Comparison of ENCODE assay signal across 7 cellular contexts in the genomic region with DNA sequence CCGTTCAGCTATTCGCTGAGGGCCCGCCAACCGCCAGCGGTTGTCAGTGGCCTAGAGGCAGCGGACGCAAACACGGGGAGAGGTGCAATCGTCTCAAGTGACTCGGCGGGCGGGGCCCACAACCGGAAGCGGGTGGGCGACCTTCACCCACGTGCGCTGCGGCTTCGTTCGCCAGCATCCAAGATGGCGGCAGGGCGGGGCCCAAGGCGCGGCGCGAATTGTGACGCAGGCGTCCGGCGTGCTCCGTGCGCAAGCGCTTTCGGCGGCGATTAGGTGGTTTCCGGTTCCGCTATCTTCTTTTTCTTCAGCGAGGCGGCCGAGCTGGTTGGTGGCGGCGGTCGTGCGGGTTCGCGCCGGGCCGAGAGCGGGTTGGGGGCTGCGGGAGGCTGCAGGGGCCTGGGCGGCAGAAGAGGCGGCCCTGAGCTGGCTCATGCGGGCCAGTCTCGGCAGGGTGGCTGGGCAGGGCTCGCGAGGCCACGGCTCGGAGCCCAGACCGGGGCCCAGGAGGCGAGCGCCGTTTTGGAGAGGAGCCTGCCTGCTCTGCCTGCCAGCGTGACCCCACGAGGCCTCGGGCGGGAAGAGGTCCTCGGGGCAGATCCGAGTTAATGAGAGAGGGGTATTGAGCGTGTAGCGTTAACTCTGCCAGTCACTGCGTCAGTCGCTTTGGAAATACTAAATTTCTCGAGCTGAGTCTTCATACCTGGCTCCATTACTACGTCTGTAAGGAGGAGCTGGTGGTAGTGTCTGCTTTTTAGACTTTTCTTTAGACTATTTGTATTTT.
A peak's percentile ranks its signal among the peaks of the same experiment; 100 is the strongest.
DNase-seq lines count a peak whose midpoint lies in the region; ATAC-seq, FAIRE-seq and TF ChIP-seq lines count a peak whose summit lies in the region.

A gene (plus strand): TSS at position 294 of the 781 bp plus-strand sequence. CDS start 1,444 bp downstream, outside the sequence.

- peak; percentile 83 for DNase-seq in GM18507 (ENCODE audit: extremely low spot score, insufficient read length, low read depth)
- peak; percentile 97 to 98 for DNase-seq in NCI-H2081 (lab: John Stamatoyannopoulos, UW)
- peak; percentile 96 for DNase-seq in T1000 (lab: John Stamatoyannopoulos, UW)
- peak; percentile 99 for DNase-seq in astrocyte of the hippocampus (ENCODE audit: low read depth, low spot score)
- peak; percentile 94 for DNase-seq in hepatic stellate cell (ENCODE audit: low spot score)
- DNase-seq in retinal pigment epithelial cell (ENCODE audit: low read depth), result peak; percentile 87

- FAIRE-seq in GM18507 (lab: Jason Lieb, UNC), result peak; percentile 98

- ATAC-seq in HG02981 (IDR thresholded peaks at IDR 0.05; ENCODE audit: unreplicated experiment), result peak; percentile 92

- H3K4me3 ChIP-seq in retinal pigment epithelial cell (ENCODE audit: low read length), result peak within 1 kb of the TSS; percentile 98

- TF ChIP-seq CTCF in retinal pigment epithelial cell (conservative IDR thresholded peaks at IDR 0.05; ENCODE audit: low read depth, low read length), result no peak

Comparison
In these comparisons a context has a peak if more than half of its experiments do, and no peak if none do; other contexts are left out.
1. Peak in every context shown above with its lines: DNase-seq, ATAC-seq and H3K4me3 ChIP-seq.